ENCODE assay signal across 32 cellular contexts in the genomic region with DNA sequence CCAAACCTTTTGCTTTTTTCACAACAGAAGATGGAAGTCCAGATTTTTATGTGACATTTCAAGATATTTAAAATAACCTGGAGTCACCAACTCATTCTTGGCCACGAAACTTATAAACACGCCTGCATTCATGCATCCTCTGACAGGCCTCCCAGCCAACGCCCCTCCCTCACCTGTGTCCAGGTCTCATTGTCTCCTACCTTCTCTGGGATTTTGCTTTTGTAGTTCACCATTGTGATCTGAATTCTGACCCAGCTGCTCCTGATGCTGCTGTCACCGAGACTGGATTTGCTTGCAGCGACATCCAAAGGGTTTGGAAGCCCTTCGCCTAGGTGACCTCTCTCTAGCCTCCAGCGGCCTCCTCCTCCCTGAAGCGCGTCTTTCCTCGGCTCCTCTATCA. TPM values are rescaled to one million over a fixed set of nuclear protein-coding genes. Genes with fewer than 3 reads are reported as not detected.
"Had no signal": no experiment of that assay in that cellular context is flagged by ENCODE, and none has a peak within 500 bp of the region (broad histone marks: within the 10 kb centered on the region; RNA-seq: fewer than 3 reads in every experiment).

No MANE protein-coding gene starts in this region.

- H3K4me3 ChIP-seq: adrenal gland, body of pancreas, breast epithelium had no signal

- H3K9me3 ChIP-seq: adrenal gland, body of pancreas, breast epithelium had no signal

- H3K36me3 ChIP-seq: brain microvascular endothelial cell, breast epithelium had no signal

- H3K27ac ChIP-seq: adrenal gland, body of pancreas, brain microvascular endothelial cell, breast epithelium, VCaP had no signal

- H3K27me3 ChIP-seq: body of pancreas had no signal

- DNase-seq: activated B cell treated with CpG ODN at 0.5 μM for 24 hours; activated CD4-positive, alpha-beta memory T cell treated with anti-CD3 and anti-CD28 coated beads for 36 hours; activated CD4-positive, alpha-beta T cell treated with anti-CD3 and anti-CD28 coated beads for 4 hours; activated CD4-positive, alpha-beta T cell treated with anti-CD3 and anti-CD28 coated beads, Interleukin-2, amount 10 ng/mL, durations not matched to agents 24 days and 14 days; activated CD4-positive, alpha-beta T cell treated with anti-CD3 and anti-CD28 coated beads, Interleukin-2, amount 50 U/mL, for 1 hour; activated CD4-positive, alpha-beta T cell treated with anti-CD3 and anti-CD28 coated beads, Interleukin-2, amount 50 U/mL, for 4 hours; activated CD4-positive, CD25-positive, alpha-beta regulatory T cell treated with anti-CD3 and anti-CD28 coated beads, Interleukin-2, amount 50 U/mL, for 72 hours; activated CD8-positive, alpha-beta memory T cell treated with anti-CD3 and anti-CD28 coated beads, Interleukin-2, amount 50 U/mL, for 4 hours; activated CD8-positive, alpha-beta T cell treated with anti-CD3 and anti-CD28 coated beads for 36 hours; activated effector memory CD4-positive, alpha-beta T cell treated with anti-CD3 and anti-CD28 coated beads, Interleukin-2, amount 50 U/mL, for 16 hours; activated gamma-delta T cell treated with Interleukin-2 at 50 U/mL for 16 hours; activated naive CD4-positive, alpha-beta T cell; activated naive CD4-positive, alpha-beta T cell treated with anti-CD3 and anti-CD28 coated beads for 36 hours; activated naive CD4-positive, alpha-beta T cell treated with anti-CD3 and anti-CD28 coated beads, Interleukin-2, amount 50 U/mL, for 16 hours; activated naive CD8-positive, alpha-beta T cell treated with anti-CD3 and anti-CD28 coated beads for 36 hours; activated T-cell treated with anti-CD3 and anti-CD28 coated beads for 4 hours; activated T-cell treated with anti-CD3 and anti-CD28 coated beads, Interleukin-2, amount 50 U/mL, for 1 hour; activated T-cell treated with anti-CD3 and anti-CD28 coated beads, Interleukin-2, amount 50 U/mL, for 4 hours; activated T-cell treated with anti-CD3 and anti-CD28 coated beads, Interleukin-2, amount 50 U/mL, for 72 hours; adrenal gland; amniotic stem cell; aorta; body of pancreas; brain microvascular endothelial cell; central memory CD4-positive, alpha-beta T cell; T-cell; T-helper 2 cell; T-helper 9 cell had no signal

- H3K4me1 ChIP-seq: adrenal gland, body of pancreas, breast epithelium had no signal

RNA-seq across cellular contexts. Expression of gene ZNF467, which starts 10.8 kb away (rescaled TPM):
- total RNA-seq: activated CD8-positive, alpha-beta memory T cell treated with anti-CD3 and anti-CD28 coated beads for 36 hours; T-helper 1 cell treated with Interleukin-12 subunit alpha and Interleukin-12 subunit beta and Interleukin-4 antibody, amounts not matched to agents 30 ng/mL and 1 ng/mL, for 36 hours had no signal
